ENCODE assay signal across 1 cellular context in the genomic region with DNA sequence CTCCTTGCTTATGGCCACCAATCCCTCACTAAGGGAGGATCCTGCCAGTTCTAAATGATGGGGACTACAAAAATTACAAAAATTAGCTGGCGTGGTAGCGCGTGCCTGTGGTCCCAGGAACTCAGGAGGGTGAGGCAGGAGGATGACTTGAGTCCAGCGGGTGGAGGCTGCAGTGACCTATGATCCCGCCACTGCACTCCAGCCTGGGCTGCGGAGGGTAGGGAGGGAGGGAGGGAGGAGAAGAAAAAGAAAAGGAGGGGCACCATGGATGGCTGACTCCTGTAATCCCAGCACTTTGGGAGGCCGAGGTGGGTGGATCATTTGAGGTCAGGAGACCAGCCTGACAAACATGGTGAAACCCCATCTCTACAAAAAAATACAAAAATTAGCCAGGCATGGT.
A peak's percentile ranks its signal among the peaks of the same experiment; 100 is the strongest.
TF ChIP-seq lines count a peak whose summit lies in the region.
"Not testable (repeated sequence)": the region's sequence is repeated elsewhere in the genome, so short reads cannot be mapped to it uniquely, and the experiment has no call there.

No MANE protein-coding gene starts in this region.

TF ChIP-seq in HepG2, 621 proteins besides CTCF, POLR2A, EP300 and RAD21:
- 0 out of 2 replicates have a peak, but pooled peaks have one; percentile 16 for TF ChIP-seq KDM2A (CRISPR knock-in tag; IDR thresholded peaks at IDR 0.05; ENCODE audit: borderline replicate concordance, low read depth)
- TF ChIP-seq HNF4G (IDR thresholded peaks at IDR 0.05; ENCODE audit: borderline replicate concordance, low read depth, low read length), result peak; percentile 17; the same call in 1 of the 2 replicates
- not testable (repeated sequence) for TF ChIP-seq HNF4G (CRISPR knock-in tag; IDR thresholded peaks at IDR 0.05; ENCODE audit: borderline replicate concordance, low read depth); SOX6 (IDR thresholded peaks at IDR 0.05)
- TF ChIP-seq, protein P1, sequence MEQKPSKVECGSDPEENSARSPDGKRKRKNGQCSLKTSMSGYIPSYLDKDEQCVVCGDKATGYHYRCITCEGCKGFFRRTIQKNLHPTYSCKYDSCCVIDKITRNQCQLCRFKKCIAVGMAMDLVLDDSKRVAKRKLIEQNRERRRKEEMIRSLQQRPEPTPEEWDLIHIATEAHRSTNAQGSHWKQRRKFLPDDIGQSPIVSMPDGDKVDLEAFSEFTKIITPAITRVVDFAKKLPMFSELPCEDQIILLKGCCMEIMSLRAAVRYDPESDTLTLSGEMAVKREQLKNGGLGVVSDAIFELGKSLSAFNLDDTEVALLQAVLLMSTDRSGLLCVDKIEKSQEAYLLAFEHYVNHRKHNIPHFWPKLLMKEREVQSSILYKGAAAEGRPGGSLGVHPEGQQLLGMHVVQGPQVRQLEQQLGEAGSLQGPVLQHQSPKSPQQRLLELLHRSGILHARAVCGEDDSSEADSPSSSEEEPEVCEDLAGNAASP (CRISPR knock-in tag; IDR thresholded peaks at IDR 0.05; ENCODE audit: borderline replicate concordance), result peak; percentile 23; the same call in 1 of the 2 replicates
- peak; percentile 45 for TF ChIP-seq NR2F6 (IDR thresholded peaks at IDR 0.05)
- TF ChIP-seq NR2F6 (CRISPR knock-in tag; IDR thresholded peaks at IDR 0.05), result peak; percentile 54; the same call in 1 of the 2 replicates
- TF ChIP-seq, protein P2, sequence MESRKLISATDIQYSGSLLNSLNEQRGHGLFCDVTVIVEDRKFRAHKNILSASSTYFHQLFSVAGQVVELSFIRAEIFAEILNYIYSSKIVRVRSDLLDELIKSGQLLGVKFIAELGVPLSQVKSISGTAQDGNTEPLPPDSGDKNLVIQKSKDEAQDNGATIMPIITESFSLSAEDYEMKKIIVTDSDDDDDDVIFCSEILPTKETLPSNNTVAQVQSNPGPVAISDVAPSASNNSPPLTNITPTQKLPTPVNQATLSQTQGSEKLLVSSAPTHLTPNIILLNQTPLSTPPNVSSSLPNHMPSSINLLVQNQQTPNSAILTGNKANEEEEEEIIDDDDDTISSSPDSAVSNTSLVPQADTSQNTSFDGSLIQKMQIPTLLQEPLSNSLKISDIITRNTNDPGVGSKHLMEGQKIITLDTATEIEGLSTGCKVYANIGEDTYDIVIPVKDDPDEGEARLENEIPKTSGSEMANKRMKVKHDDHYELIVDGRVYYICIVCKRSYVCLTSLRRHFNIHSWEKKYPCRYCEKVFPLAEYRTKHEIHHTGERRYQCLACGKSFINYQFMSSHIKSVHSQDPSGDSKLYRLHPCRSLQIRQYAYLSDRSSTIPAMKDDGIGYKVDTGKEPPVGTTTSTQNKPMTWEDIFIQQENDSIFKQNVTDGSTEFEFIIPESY (CRISPR knock-in tag; IDR thresholded peaks at IDR 0.05), result peak; percentile 73
- 0 out of 2 replicates have a peak, but pooled peaks have one; percentile 17 for TF ChIP-seq SOX6 (CRISPR knock-in tag; IDR thresholded peaks at IDR 0.05)
- TF ChIP-seq ZNF772 (CRISPR knock-in tag; IDR thresholded peaks at IDR 0.05), result 0 out of 2 replicates have a peak, but pooled peaks have one; percentile 28
- TF ChIP-seq, protein P3, sequence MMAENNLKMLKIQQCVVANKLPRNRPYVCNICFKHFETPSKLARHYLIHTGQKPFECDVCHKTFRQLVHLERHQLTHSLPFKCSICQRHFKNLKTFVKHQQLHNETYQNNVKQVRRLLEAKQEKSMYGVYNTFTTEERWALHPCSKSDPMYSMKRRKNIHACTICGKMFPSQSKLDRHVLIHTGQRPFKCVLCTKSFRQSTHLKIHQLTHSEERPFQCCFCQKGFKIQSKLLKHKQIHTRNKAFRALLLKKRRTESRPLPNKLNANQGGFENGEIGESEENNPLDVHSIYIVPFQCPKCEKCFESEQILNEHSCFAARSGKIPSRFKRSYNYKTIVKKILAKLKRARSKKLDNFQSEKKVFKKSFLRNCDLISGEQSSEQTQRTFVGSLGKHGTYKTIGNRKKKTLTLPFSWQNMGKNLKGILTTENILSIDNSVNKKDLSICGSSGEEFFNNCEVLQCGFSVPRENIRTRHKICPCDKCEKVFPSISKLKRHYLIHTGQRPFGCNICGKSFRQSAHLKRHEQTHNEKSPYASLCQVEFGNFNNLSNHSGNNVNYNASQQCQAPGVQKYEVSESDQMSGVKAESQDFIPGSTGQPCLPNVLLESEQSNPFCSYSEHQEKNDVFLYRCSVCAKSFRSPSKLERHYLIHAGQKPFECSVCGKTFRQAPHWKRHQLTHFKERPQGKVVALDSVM (CRISPR knock-in tag; IDR thresholded peaks at IDR 0.05), result peak; percentile 95
- TF ChIP-seq, protein P4, sequence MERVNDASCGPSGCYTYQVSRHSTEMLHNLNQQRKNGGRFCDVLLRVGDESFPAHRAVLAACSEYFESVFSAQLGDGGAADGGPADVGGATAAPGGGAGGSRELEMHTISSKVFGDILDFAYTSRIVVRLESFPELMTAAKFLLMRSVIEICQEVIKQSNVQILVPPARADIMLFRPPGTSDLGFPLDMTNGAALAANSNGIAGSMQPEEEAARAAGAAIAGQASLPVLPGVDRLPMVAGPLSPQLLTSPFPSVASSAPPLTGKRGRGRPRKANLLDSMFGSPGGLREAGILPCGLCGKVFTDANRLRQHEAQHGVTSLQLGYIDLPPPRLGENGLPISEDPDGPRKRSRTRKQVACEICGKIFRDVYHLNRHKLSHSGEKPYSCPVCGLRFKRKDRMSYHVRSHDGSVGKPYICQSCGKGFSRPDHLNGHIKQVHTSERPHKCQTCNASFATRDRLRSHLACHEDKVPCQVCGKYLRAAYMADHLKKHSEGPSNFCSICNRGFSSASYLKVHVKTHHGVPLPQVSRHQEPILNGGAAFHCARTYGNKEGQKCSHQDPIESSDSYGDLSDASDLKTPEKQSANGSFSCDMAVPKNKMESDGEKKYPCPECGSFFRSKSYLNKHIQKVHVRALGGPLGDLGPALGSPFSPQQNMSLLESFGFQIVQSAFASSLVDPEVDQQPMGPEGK (CRISPR knock-in tag; IDR thresholded peaks at IDR 0.05), result 0 out of 2 replicates have a peak, but pooled peaks have one; percentile 8
- TF ChIP-seq, protein P5, sequence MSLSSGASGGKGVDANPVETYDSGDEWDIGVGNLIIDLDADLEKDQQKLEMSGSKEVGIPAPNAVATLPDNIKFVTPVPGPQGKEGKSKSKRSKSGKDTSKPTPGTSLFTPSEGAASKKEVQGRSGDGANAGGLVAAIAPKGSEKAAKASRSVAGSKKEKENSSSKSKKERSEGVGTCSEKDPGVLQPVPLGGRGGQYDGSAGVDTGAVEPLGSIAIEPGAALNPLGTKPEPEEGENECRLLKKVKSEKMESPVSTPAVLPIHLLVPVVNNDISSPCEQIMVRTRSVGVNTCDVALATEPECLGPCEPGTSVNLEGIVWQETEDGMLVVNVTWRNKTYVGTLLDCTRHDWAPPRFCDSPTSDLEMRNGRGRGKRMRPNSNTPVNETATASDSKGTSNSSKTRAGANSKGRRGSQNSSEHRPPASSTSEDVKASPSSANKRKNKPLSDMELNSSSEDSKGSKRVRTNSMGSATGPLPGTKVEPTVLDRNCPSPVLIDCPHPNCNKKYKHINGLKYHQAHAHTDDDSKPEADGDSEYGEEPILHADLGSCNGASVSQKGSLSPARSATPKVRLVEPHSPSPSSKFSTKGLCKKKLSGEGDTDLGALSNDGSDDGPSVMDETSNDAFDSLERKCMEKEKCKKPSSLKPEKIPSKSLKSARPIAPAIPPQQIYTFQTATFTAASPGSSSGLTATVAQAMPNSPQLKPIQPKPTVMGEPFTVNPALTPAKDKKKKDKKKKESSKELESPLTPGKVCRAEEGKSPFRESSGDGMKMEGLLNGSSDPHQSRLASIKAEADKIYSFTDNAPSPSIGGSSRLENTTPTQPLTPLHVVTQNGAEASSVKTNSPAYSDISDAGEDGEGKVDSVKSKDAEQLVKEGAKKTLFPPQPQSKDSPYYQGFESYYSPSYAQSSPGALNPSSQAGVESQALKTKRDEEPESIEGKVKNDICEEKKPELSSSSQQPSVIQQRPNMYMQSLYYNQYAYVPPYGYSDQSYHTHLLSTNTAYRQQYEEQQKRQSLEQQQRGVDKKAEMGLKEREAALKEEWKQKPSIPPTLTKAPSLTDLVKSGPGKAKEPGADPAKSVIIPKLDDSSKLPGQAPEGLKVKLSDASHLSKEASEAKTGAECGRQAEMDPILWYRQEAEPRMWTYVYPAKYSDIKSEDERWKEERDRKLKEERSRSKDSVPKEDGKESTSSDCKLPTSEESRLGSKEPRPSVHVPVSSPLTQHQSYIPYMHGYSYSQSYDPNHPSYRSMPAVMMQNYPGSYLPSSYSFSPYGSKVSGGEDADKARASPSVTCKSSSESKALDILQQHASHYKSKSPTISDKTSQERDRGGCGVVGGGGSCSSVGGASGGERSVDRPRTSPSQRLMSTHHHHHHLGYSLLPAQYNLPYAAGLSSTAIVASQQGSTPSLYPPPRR (CRISPR knock-in tag; IDR thresholded peaks at IDR 0.05; ENCODE audit: borderline replicate concordance), result 0 out of 2 replicates have a peak, but pooled peaks have one; percentile 18
- TF ChIP-seq NR2F1 (CRISPR knock-in tag; IDR thresholded peaks at IDR 0.05), result peak; percentile 36 to 50; a peak in 2 of 4 replicates
- TF ChIP-seq ZMYM3 (CRISPR knock-in tag; IDR thresholded peaks at IDR 0.05), result 0 out of 2 replicates have a peak, but pooled peaks have one; percentile 25
